12 cellular contexts compared by ENCODE assay signal in the genomic region with DNA sequence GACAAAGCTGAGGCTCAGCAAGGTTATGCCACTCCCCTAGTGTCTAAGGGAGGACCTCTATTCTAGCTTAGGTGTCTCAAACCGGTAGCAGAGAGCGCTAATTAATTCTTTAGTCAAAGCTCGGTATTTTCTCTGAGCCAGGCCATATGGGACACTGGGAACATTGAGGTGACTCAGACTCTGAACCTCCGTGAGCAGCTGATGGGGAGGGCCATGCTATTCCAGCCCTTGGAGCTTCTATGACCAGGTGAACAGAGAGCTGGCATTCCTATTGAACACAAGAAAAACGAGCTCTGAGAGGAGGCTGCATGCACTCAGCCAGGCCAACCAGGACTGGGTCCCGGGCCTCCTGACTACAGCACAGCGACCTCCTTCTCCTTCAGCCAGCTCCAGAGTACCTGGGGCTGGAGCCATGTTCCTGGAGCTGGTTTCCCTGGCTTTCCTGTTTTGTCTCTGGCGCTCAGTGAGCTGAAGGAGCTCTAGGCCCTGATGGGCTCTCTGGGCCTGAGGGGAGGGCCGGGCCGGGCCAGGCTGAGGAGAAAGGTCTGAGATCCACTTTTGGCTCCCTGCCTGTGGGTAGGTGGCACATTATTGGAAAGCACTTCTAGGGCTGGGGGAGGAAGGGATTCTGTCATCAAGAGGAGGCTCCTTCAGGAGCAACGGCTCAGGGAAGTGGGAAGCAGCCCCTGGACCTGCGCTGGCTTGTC. TPM values are rescaled to one million over a fixed set of nuclear protein-coding genes. Genes with fewer than 3 reads are reported as not detected.
A peak's percentile ranks its signal among the peaks of the same experiment; 100 is the strongest.
DNase-seq lines count a peak whose midpoint lies in the region; ATAC-seq, FAIRE-seq and TF ChIP-seq lines count a peak whose summit lies in the region.
"Had no signal": no experiment of that assay in that cellular context is flagged by ENCODE, and none has a peak within 500 bp of the region (broad histone marks: within the 10 kb centered on the region; RNA-seq: fewer than 3 reads in every experiment).

No MANE protein-coding gene starts in this region.

- H3K79me2 ChIP-seq in HepG2 (ENCODE audit: insufficient read depth, low read length) = no peaks in the 10 kb centered on the region

- peaks cover 17 to 26% of the 10 kb centered on the region in 2 donors for H3K4me1 ChIP-seq in breast epithelium
- H3K4me1 ChIP-seq in kidney (ENCODE audit: control insufficient read depth in 1 of 2, insufficient read depth in 1 of 2, low read depth in 1 of 2, low read length in 2 of 2) = peaks cover 13 to 20% of the 10 kb centered on the region in 2 donors
- peaks cover 8 to 100% (median 67%) of the 10 kb centered on the region in 6 donors for H3K4me1 ChIP-seq in spleen
- H3K4me1 ChIP-seq in HepG2 (ENCODE audit: insufficient read depth, low read length) = peaks cover 23% of the 10 kb centered on the region

- H3K36me3 ChIP-seq in breast epithelium = no peaks in the 10 kb centered on the region
- no peaks in the 10 kb centered on the region for H3K36me3 ChIP-seq in kidney (ENCODE audit: control insufficient read depth in 1 of 2, insufficient read depth in 2 of 2, low read length in 2 of 2)
- H3K36me3 ChIP-seq in spleen = peaks cover 0 to 16% (median 0%) of the 10 kb centered on the region in 6 donors
- peaks cover 1 to 8% of the 10 kb centered on the region in 2 experiments; a peak in 1 of 5 replicates for H3K36me3 ChIP-seq in HepG2 (replicated peaks in 1 of 2; ENCODE audit: control insufficient read depth in 1 of 2, insufficient read depth in 2 of 2, low read length in 2 of 2)

- peak overlapping the region; percentile 87 to 95 for H3K27ac ChIP-seq in breast epithelium
- H3K27ac ChIP-seq in kidney (ENCODE audit: low read depth in 2 of 2, low read length in 2 of 2) = peak overlapping the region; percentile 32 to 78
- peak overlapping the region in 6 of 8 donors; percentile 48 to 87 (median 77) for H3K27ac ChIP-seq in spleen
- H3K27ac ChIP-seq in HepG2 (ENCODE audit: extremely low read length, insufficient read depth, low read length) = no peak overlapping the region

- TF ChIP-seq EP300 in HepG2 (IDR thresholded peaks at IDR 0.05; ENCODE audit: low read depth in 2 of 2, low read length in 2 of 2) (no peak), HepG2 (CRISPR knock-in tag; IDR thresholded peaks at IDR 0.05; ENCODE audit: borderline replicate concordance) (no peak)

- TF ChIP-seq POLR2A in breast epithelium (IDR thresholded peaks at IDR 0.05) = no peak
- no peak for TF ChIP-seq POLR2A in spleen (IDR thresholded peaks at IDR 0.05)
- TF ChIP-seq POLR2A in HepG2 (IDR thresholded peaks at IDR 0.05; ENCODE audit: insufficient read depth in 1 of 2, low read depth in 2 of 2, low read length in 2 of 2) = no peak

- FAIRE-seq in kidney (lab: Jason Lieb, UNC) (no peak), HepG2 (lab: Jason Lieb, UNC) (no peak)
- FAIRE-seq: endometrium, GM18507 had no signal

- no peak overlapping the region for H3K4me3 Mint-ChIP-seq in activated CD8-positive, alpha-beta T cell treated with anti-CD3 and anti-CD28 coated beads, Interleukin-2, amount 10 ng/mL, durations not matched to agents 7 days and 5 days

- WGBS in spleen, 5 donors = 83 to 92% (median 88%) methylated on average over 10 to 12 of the region's 12 CpGs
- WGBS in HepG2 (ENCODE audit: low lambda C conversion rate) = 75% methylated on average over 5 of the region's 12 CpGs

- H3K9ac ChIP-seq in kidney (ENCODE audit: low read length in 2 of 2) = no peak overlapping the region
- H3K9ac ChIP-seq in HepG2 (ENCODE audit: insufficient read depth, low read depth, low read length) = no peak overlapping the region

- in situ Hi-C loops in HepG2 (cut with HindIII; ENCODE audit: extremely low pct_ligation_motif_present, low pct_unique_long_range_greater_than_20kb) = no loop called here

- CTCF ChIA-PET in activated CD8-positive, alpha-beta T cell treated with anti-CD3 and anti-CD28 coated beads, Interleukin-2, amount 10 ng/mL, durations not matched to agents 7 days and 5 days (lab: Charles Lee) = interaction anchor here (1.0 to 1.3 kb wide), 3 partner anchors 16 to 178 kb away, joined by 3 to 8 read pairs (median 3); no protein-coding TSS in a partner anchor
- CTCF ChIA-PET in HepG2 (lab: Yijun Ruan, JAX; ENCODE audit: low intra/inter-chr PET ratio, low total read pairs) = no interaction called here

- no peaks in the 10 kb centered on the region for H4K20me1 ChIP-seq in HepG2 (ENCODE audit: insufficient read depth, low read length)

- H3K4me3 ChIP-seq in breast epithelium (no peak overlapping the region), kidney (ENCODE audit: low read length in 2 of 2) (no peak overlapping the region), spleen (no peak overlapping the region), HepG2 (replicated peaks in 1 of 3; ENCODE audit: insufficient read depth in 1 of 3, low read depth in 2 of 3, low read length in 3 of 3) (no peak overlapping the region)
- H3K4me3 ChIP-seq: testis had no signal

- H2AFZ ChIP-seq in HepG2 (ENCODE audit: low read length) = no peak overlapping the region

- no peak overlapping the region for H3K27ac Mint-ChIP-seq in activated CD8-positive, alpha-beta T cell treated with anti-CD3 and anti-CD28 coated beads, Interleukin-2, amount 10 ng/mL, durations not matched to agents 7 days and 5 days

- no peak for ATAC-seq in activated CD8-positive, alpha-beta T cell treated with anti-CD3 and anti-CD28 coated beads, Interleukin-2, amount 10 ng/mL, durations not matched to agents 7 days and 5 days
- ATAC-seq in HepG2 = no peak
- ATAC-seq: left lobe of liver had no signal

- no peak overlapping the region for H3K4me2 ChIP-seq in HepG2 (ENCODE audit: low read depth, low read length)

- no TSS peak for BruUV-seq in HepG2 (replicated peaks; lab: Mats Ljungman, UMichigan)

- TF ChIP-seq RAD21 in HepG2 (CRISPR knock-in tag; IDR thresholded peaks at IDR 0.05) = no peak

- intact Hi-C loops in breast epithelium (cut with DNase I; ENCODE audit: low total_unique reads) (loop anchor here (5.0 kb wide), 1 partner anchor 34 kb away; no protein-coding TSS in a partner anchor), kidney (cut with DNase I) (no loop called here), spleen (cut with DNase I; ENCODE audit: low total_unique reads) (no loop called here), HepG2 (cut with micrococcal nuclease; ENCODE audit: unreplicated experiment) (no loop called here)

- POLR2A ChIA-PET in activated CD8-positive, alpha-beta T cell treated with anti-CD3 and anti-CD28 coated beads, Interleukin-2, amount 10 ng/mL, durations not matched to agents 7 days and 5 days (lab: Charles Lee) = interaction anchor here (0.6 to 1.7 kb wide), 3 partner anchors 20 to 37 kb away, joined by 3 to 8 read pairs (median 3); a partner anchor contains a TSS
- POLR2A ChIA-PET in HepG2 (lab: Yijun Ruan, JAX) = no interaction called here

- H3K27me3 ChIP-seq in breast epithelium (no peaks in the 10 kb centered on the region), spleen (replicated peaks in 1 of 7) (no peaks in the 10 kb centered on the region), HepG2 (ENCODE audit: control insufficient read depth in 1 of 2, insufficient read depth in 2 of 2, low read length in 2 of 2) (no peaks in the 10 kb centered on the region)
- H3K27me3 ChIP-seq: testis had no signal

- peaks cover 45% of the 10 kb centered on the region for H3K4me1 Mint-ChIP-seq in activated CD8-positive, alpha-beta T cell treated with anti-CD3 and anti-CD28 coated beads, Interleukin-2, amount 10 ng/mL, durations not matched to agents 7 days and 5 days (ENCODE audit: low read depth)

- no peaks in the 10 kb centered on the region for H3K27me3 Mint-ChIP-seq in activated CD8-positive, alpha-beta T cell treated with anti-CD3 and anti-CD28 coated beads, Interleukin-2, amount 10 ng/mL, durations not matched to agents 7 days and 5 days (ENCODE audit: low read depth)

- peaks cover 29% of the 10 kb centered on the region for H3K36me3 Mint-ChIP-seq in activated CD8-positive, alpha-beta T cell treated with anti-CD3 and anti-CD28 coated beads, Interleukin-2, amount 10 ng/mL, durations not matched to agents 7 days and 5 days (ENCODE audit: low read depth)

- TF ChIP-seq CTCF in breast epithelium (IDR thresholded peaks at IDR 0.05) = no peak
- no peak for TF ChIP-seq CTCF in kidney (IDR thresholded peaks at IDR 0.05; ENCODE audit: borderline replicate concordance, extremely low read depth, insufficient read depth)
- TF ChIP-seq CTCF in spleen (IDR thresholded peaks at IDR 0.05 in 8 of 11, conservative IDR thresholded peaks at IDR 0.05 in 3 of 11) = no peak
- TF ChIP-seq CTCF in HepG2 (CRISPR knock-in tag; IDR thresholded peaks at IDR 0.05) = no peak

- H3K9me3 ChIP-seq in breast epithelium (no peaks in the 10 kb centered on the region), kidney (ENCODE audit: control insufficient read depth in 1 of 2, low read length in 2 of 2) (no peaks in the 10 kb centered on the region), spleen (no peaks in the 10 kb centered on the region), HepG2 (ENCODE audit: low read length) (no peaks in the 10 kb centered on the region)
- H3K9me3 ChIP-seq: testis had no signal

- DNase-seq in HT-29 (ENCODE audit: low spot score) (peak; percentile 47), breast epithelium (ENCODE audit: low spot score in 2 of 2) (peak in 1 of 2 donors; percentile 50), kidney (no peak), spleen (no peak), SW 1271 (lab: John Stamatoyannopoulos, UW) (no peak), HepG2 (ENCODE audit: low spot score) (no peak), NCI-H1048 (lab: John Stamatoyannopoulos, UW) (no peak)
- no peak for DNase-seq in activated CD8-positive, alpha-beta T cell treated with anti-CD3 and anti-CD28 coated beads, Interleukin-2, amount 10 ng/mL, durations not matched to agents 7 days and 5 days
- DNase-seq: testis had no signal

- no peaks in the 10 kb centered on the region for H3K9me3 Mint-ChIP-seq in activated CD8-positive, alpha-beta T cell treated with anti-CD3 and anti-CD28 coated beads, Interleukin-2, amount 10 ng/mL, durations not matched to agents 7 days and 5 days (ENCODE audit: insufficient read depth)

RNA-seq across cellular contexts. Expression of a gene that starts 37.0 kb away (rescaled TPM):
- 10.0 and 10.6 TPM in 2 replicates for total RNA-seq in HT-29 (2014; rRNA removed; shearing (Covaris generic))
- total RNA-seq in breast epithelium = 10 to 100 TPM in 2 of 3 donors, 1 to 10 TPM in 1; 6.1 to 14.2 (median 13.8) TPM
- total RNA-seq in kidney = 29.8 TPM
- 19.3 TPM for polyA plus RNA-seq in kidney (ENCODE audit: insufficient read depth, low read depth, low replicate concordance)
- total RNA-seq in spleen = 10 to 100 TPM; 21.2 to 40.4 (median 35.0) TPM
- polyA plus RNA-seq in spleen = 10 to 100 TPM in 1 of 3 donors, 1 to 10 TPM in 2; 6.0 to 14.8 (median 7.7) TPM
- 10 to 100 TPM; 28.3 to 29.0 TPM for total RNA-seq in activated CD8-positive, alpha-beta T cell treated with anti-CD3 and anti-CD28 coated beads, Interleukin-2, amount 10 ng/mL, durations not matched to agents 7 days and 5 days
- 2.7 and 2.9 TPM in 2 replicates for total RNA-seq in HepG2 (2016; rRNA removed; fragmentation: Illumina TruSeq; extraction: Trizol)
- total RNA-seq in HepG2 (2016; cell fraction: cytosol; rRNA removed; fragmentation: Illumina TruSeq; extraction: Trizol; ENCODE audit: low read depth) = 1.8 and 2.1 TPM in 2 replicates
- 1.6 and 2.5 TPM in 2 replicates for total RNA-seq in HepG2 (2016; cell fraction: insoluble cytoplasmic fraction; rRNA removed; fragmentation: Illumina TruSeq; extraction: Trizol)
- 3.1 and 3.8 TPM in 2 replicates for total RNA-seq in HepG2 (2016; cell fraction: membrane; rRNA removed; fragmentation: Illumina TruSeq; extraction: Trizol)
- total RNA-seq in HepG2 (2016; cell fraction: nucleus; rRNA removed; fragmentation: Illumina TruSeq; extraction: Trizol) = 3.9 and 5.2 TPM in 2 replicates
- polyA plus RNA-seq in HepG2 (2011; rRNA removed) = 1.4 and 1.7 TPM in 2 replicates
- polyA plus RNA-seq in HepG2 (2011; cell fraction: cytosol; rRNA removed) = 1.0 and 2.7 TPM in 2 replicates
- polyA plus RNA-seq in HepG2 (2011; cell fraction: nucleus; rRNA removed) = 5.0 and 5.3 TPM in 2 replicates
- polyA plus RNA-seq in HepG2 (2012) = 4.8 and 6.7 TPM in 2 replicates
- polyA plus RNA-seq in HepG2 (2016; cell fraction: cytosol; fragmentation: Illumina TruSeq; extraction: Trizol; ENCODE audit: low read depth) = 0.97 and 1.3 TPM in 2 replicates
- polyA plus RNA-seq in HepG2 (2016; cell fraction: insoluble cytoplasmic fraction; fragmentation: Illumina TruSeq; extraction: Trizol; ENCODE audit: low read depth) = 2.6 and 5.0 TPM in 2 replicates
- 2.2 and 2.7 TPM in 2 replicates for polyA plus RNA-seq in HepG2 (2016; cell fraction: membrane; fragmentation: Illumina TruSeq; extraction: Trizol; ENCODE audit: low read depth)
- polyA plus RNA-seq in HepG2 (2016; cell fraction: nucleus; fragmentation: Illumina TruSeq; extraction: Trizol; ENCODE audit: insufficient read depth, low read depth) = 11.1 and 12.2 TPM in 2 replicates
- 5.1 and 11.1 TPM in 2 replicates for polyA minus RNA-seq in HepG2 (2011; rRNA and poly(A)+ RNA removed; ENCODE audit: low replicate concordance)
- polyA minus RNA-seq in HepG2 (2011; cell fraction: cytosol; rRNA and poly(A)+ RNA removed) = 1.7 and 4.4 TPM in 2 replicates
- polyA minus RNA-seq in HepG2 (2011; cell fraction: nucleus; rRNA and poly(A)+ RNA removed) = 3.1 and 3.2 TPM in 2 replicates
